ENCODE assay signal across 8 cellular contexts in the genomic region with DNA sequence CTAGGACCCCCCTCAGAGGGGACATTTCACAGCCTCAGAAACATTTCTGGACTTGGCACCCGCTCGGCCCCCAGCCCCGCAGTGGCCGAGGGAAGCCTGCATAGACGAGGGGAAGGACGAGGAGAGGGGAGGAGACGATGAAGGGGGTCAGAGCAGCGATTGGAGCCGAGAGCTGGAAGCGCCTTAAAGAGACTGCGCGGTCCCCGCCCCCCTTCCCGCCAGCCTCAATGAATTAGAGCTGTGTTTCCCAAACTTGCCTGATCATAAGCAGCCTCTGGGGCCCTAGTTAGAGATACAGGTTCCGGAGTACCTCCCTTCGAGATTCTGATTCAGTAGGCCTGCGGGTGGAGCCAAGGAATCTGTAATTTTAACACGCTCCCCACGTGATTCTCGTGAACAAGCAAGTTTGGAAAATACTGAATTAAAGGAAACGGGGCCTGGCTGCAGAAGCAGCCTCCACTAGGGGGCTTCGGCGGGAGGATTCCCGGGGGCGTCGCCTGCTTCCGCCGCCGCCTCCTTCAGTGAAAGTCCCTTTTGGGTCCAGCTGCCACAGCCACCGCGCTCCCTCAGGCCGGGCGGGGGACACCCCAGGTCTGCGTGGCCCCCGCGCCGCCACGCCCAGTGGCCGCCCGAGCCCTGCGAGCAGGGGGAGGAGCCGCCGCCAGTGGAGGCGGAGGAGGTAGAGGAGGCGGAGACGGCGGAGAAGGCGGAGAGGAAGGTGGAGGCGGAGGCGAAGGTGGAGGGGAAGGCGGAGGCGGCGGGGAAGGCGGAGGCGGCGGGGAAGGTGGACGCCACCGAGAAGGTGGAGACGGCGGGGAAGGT. TPM values are rescaled to one million over a fixed set of nuclear protein-coding genes. Genes with fewer than 3 reads are reported as not detected.
DNase-seq lines count a peak whose midpoint lies in the region; TF ChIP-seq lines count a peak whose summit lies in the region.

TSS of gene USP27X (plus strand) at position 651 of the 822 bp plus-strand sequence. CDS start 824 bp downstream, outside the sequence.

- TF ChIP-seq EP300 in suprapubic skin (IDR thresholded peaks at IDR 0.05), result no peak

- DNase-seq in GDM1 (lab: John Stamatoyannopoulos, UW) (peak; percentile 58), HAP-1 (ENCODE audit: low spot score in 2 of 2) (peak; percentile 90 to 93), M059J (ENCODE audit: low read depth) (peak; percentile 83), SJSA1 (ENCODE audit: low read depth in 1 of 2, low spot score in 2 of 2) (peak; percentile 77 to 78), germinal center (ENCODE audit: low spot score) (peak; percentile 71), nucleus accumbens (lab: John Stamatoyannopoulos, UW) (peak; percentile 10 to 90 (median 70)), suprapubic skin (ENCODE audit: low spot score in 2 of 2) (peak; percentile 82)
- peak; percentile 77 for DNase-seq in activated naive CD4-positive, alpha-beta T cell treated with anti-CD3 and anti-CD28 coated beads for 36 hours

- H3K27ac Mint-ChIP-seq in activated naive CD4-positive, alpha-beta T cell treated with anti-CD3 and anti-CD28 coated beads for 36 hours, result peak within 1 kb of the TSS; percentile 76

- 30% methylated on average over 53 of the region's 60 CpGs for WGBS in suprapubic skin

- intact Hi-C loops in activated naive CD4-positive, alpha-beta T cell treated with anti-CD3 and anti-CD28 coated beads for 36 hours (cut with micrococcal nuclease), result loop anchor here (1.0 to 5.0 kb wide), 5 partner anchors 43 to 947 kb away; partner anchors contain the start of genes CLCN5, GPKOW and PRICKLE3

- no peaks in the 10 kb centered on the region for H3K27me3 Mint-ChIP-seq in activated naive CD4-positive, alpha-beta T cell treated with anti-CD3 and anti-CD28 coated beads for 36 hours (ENCODE audit: low read depth)

- H3K9me3 Mint-ChIP-seq in activated naive CD4-positive, alpha-beta T cell treated with anti-CD3 and anti-CD28 coated beads for 36 hours, result no peaks in the 10 kb centered on the region

- H3K27me3 ChIP-seq in HAP-1 (ENCODE audit: low read depth), result no peaks in the 10 kb centered on the region
- no peaks in the 10 kb centered on the region for H3K27me3 ChIP-seq in SJSA1 (replicated peaks)
- H3K27me3 ChIP-seq in suprapubic skin, result no peaks in the 10 kb centered on the region

- peak within 1 kb of the TSS; percentile 74 for H3K4me3 Mint-ChIP-seq in activated naive CD4-positive, alpha-beta T cell treated with anti-CD3 and anti-CD28 coated beads for 36 hours

- in situ Hi-C loops in HAP-1 (cut with MboI; ENCODE audit: low sequenced_read_pairs), result no loop called here

- H3K36me3 Mint-ChIP-seq in activated naive CD4-positive, alpha-beta T cell treated with anti-CD3 and anti-CD28 coated beads for 36 hours (ENCODE audit: low read depth), result peaks cover 1% of the 10 kb centered on the region

- CTCF ChIA-PET in activated naive CD4-positive, alpha-beta T cell treated with anti-CD3 and anti-CD28 coated beads for 36 hours (lab: Charles Lee), result interaction anchor here (0.6 to 3.3 kb wide), 4 partner anchors 40 to 979 kb away, joined by 3 to 16 read pairs (median 6); partner anchors contain the start of gene CLCN5

- H3K9me3 ChIP-seq in HAP-1, result no peaks in the 10 kb centered on the region; the same call in 1 of the 2 replicates
- H3K9me3 ChIP-seq in SJSA1 (replicated peaks), result no peaks in the 10 kb centered on the region
- H3K9me3 ChIP-seq in suprapubic skin, result no peaks in the 10 kb centered on the region

- H3K27ac ChIP-seq in SJSA1 (no peak within 1 kb of the TSS), suprapubic skin (peak within 1 kb of the TSS; percentile 78)

- no peaks in the 10 kb centered on the region; the same call in 1 of the 2 replicates for H3K36me3 ChIP-seq in HAP-1 (replicated peaks)
- H3K36me3 ChIP-seq in SJSA1, result no peaks in the 10 kb centered on the region
- H3K36me3 ChIP-seq in suprapubic skin, result no peaks in the 10 kb centered on the region

- no peak for TF ChIP-seq POLR2A in suprapubic skin (IDR thresholded peaks at IDR 0.05)

- peak; percentile 10 to 44 for TF ChIP-seq CTCF in suprapubic skin (IDR thresholded peaks at IDR 0.05)

- H3K4me1 ChIP-seq in HAP-1 (peaks cover 8% of the 10 kb centered on the region), SJSA1 (replicated peaks) (0 out of 2 replicates have a peak, but pooled peaks cover 3% of the 10 kb centered on the region), suprapubic skin (peaks cover 19% of the 10 kb centered on the region)

- peaks cover 32% of the 10 kb centered on the region for H3K4me1 Mint-ChIP-seq in activated naive CD4-positive, alpha-beta T cell treated with anti-CD3 and anti-CD28 coated beads for 36 hours (ENCODE audit: low read depth)

- H3K4me3 ChIP-seq in HAP-1 (peak within 1 kb of the TSS; percentile 65), SJSA1 (peak within 1 kb of the TSS; percentile 52), suprapubic skin (peak within 1 kb of the TSS; percentile 65)

RNA-seq across cellular contexts. Expression of gene USP27X, which starts in this region (rescaled TPM):
- 1.4 and 1.6 TPM in 2 replicates for total RNA-seq in M059J (2014; rRNA removed; shearing (Covaris generic))
- total RNA-seq in SJSA1 (2014; rRNA removed; shearing (Covaris generic)), result 0.66 and 0.87 TPM in 2 replicates
- total RNA-seq in activated naive CD4-positive, alpha-beta T cell treated with anti-CD3 and anti-CD28 coated beads for 36 hours, result 1 to 10 TPM; 1.7 to 1.9 TPM
- 1 to 10 TPM; 2.4 to 4.8 (median 3.3) TPM for total RNA-seq in suprapubic skin

Comparison
In these comparisons a context has a peak if more than half of its experiments do, and no peak if none do; other contexts are left out.
1. Peak in DNase-seq and H3K4me3 ChIP-seq in SJSA1; RNA of the gene not detected or under 1 TPM.